ENCODE assay signal across 22 cellular contexts in genomic region chr20:3166913-3167342, GRCh38. TPM values are rescaled to one million over a fixed set of nuclear protein-coding genes. Genes with fewer than 3 reads are reported as not detected.
DNase-seq lines count a peak whose midpoint lies in the region; ATAC-seq, FAIRE-seq and TF ChIP-seq lines count a peak whose summit lies in the region.
"Had no signal": no experiment of that assay in that cellular context is flagged by ENCODE, and none has a peak within 500 bp of the region (broad histone marks: within the 10 kb centered on the region; RNA-seq: fewer than 3 reads in every experiment).

No MANE protein-coding gene starts in this region.

- TF ChIP-seq EP300 in H1 (IDR thresholded peaks at IDR 0.05; ENCODE audit: borderline replicate concordance in 1 of 2, low read depth in 2 of 2, low read length in 2 of 2), result no peak

- H3K4me2 ChIP-seq in H1 (ENCODE audit: insufficient read depth in 1 of 2, low read depth in 2 of 2, low read length in 2 of 2) (peak overlapping the region; percentile 86 to 89; a peak in 3 of 4 replicates), osteoblast (ENCODE audit: insufficient read depth, low read length) (no peak overlapping the region), H9 (ENCODE audit: insufficient read depth, insufficient read length, low read length) (no peak overlapping the region)
- H3K4me2 ChIP-seq: KMS-11, PC-9 had no signal

- H4K5ac ChIP-seq in H1 (ENCODE audit: insufficient read length, low read depth, low read length) (no peak overlapping the region), H9 (ENCODE audit: insufficient read length, low read depth, low read length) (no peak overlapping the region)

- H3K23ac ChIP-seq in H1 (ENCODE audit: insufficient read length) (no peak overlapping the region), H9 (ENCODE audit: insufficient read length, low read depth, low read length) (no peak overlapping the region)

- FAIRE-seq in H1 (lab: Jason Lieb, UNC), result no peak

- POLR2A ChIA-PET in H1 (lab: Charles Lee; ENCODE audit: partially characterized antibody), result interaction anchor here (0.6 to 2.8 kb wide), 5 partner anchors 19 to 676 kb away, joined by 3 to 11 read pairs (median 3); partner anchors contain the start of gene ITPA

- H2BK12ac ChIP-seq in H1 (ENCODE audit: low read depth, low read length) (no peak overlapping the region), H9 (ENCODE audit: insufficient read length, low read depth, low read length) (no peak overlapping the region)

- peaks cover 7 to 24% (median 7%) of the 10 kb centered on the region in 3 experiments; a peak in 6 of 7 replicates for H3K36me3 Mint-ChIP-seq in H9 (ENCODE audit: insufficient read depth in 1 of 3, low read depth in 3 of 3)
- H3K36me3 Mint-ChIP-seq: CD4-positive, CD25-positive, alpha-beta regulatory T cell had no signal

- H3K9ac ChIP-seq in H1 (replicated peaks in 1 of 4; ENCODE audit: extremely low read depth in 1 of 4, low read depth in 3 of 4, low read length in 3 of 4), result no peak overlapping the region
- no peak overlapping the region for H3K9ac ChIP-seq in H9 (ENCODE audit: extremely low read depth, insufficient read length, low read length)
- H3K9ac ChIP-seq: KMS-11 had no signal

- CTCF ChIA-PET in H1 (lab: Charles Lee; ENCODE audit: partially characterized antibody), result interaction anchor here (1.1 to 1.5 kb wide), 4 partner anchors 50 to 73 kb away, joined by 4 to 6 read pairs (median 4); no protein-coding TSS in a partner anchor

- H2BK15ac ChIP-seq in H1 (ENCODE audit: low read length) (no peak overlapping the region), H9 (ENCODE audit: low read depth, low read length) (no peak overlapping the region)

- no peaks in the 10 kb centered on the region for H3K79me2 ChIP-seq in H1 (ENCODE audit: control insufficient read depth in 1 of 2, insufficient read depth in 2 of 2, low read length in 2 of 2)
- no peaks in the 10 kb centered on the region for H3K79me2 ChIP-seq in osteoblast (ENCODE audit: insufficient read depth, low read length)
- H3K79me2 ChIP-seq in H9 (ENCODE audit: insufficient read depth, low read length), result no peaks in the 10 kb centered on the region

- no peaks in the 10 kb centered on the region; the same call in 1 of the 2 replicates for H3K79me1 ChIP-seq in H1 (ENCODE audit: low read depth, low read length)
- no peaks in the 10 kb centered on the region for H3K79me1 ChIP-seq in H9 (ENCODE audit: insufficient read depth, low read depth, low read length, poor library complexity, severe bottlenecking)

- H4K91ac ChIP-seq in H1 (replicated peaks; ENCODE audit: insufficient read length, low read length) (no peak overlapping the region), H9 (ENCODE audit: insufficient read length, low read depth, low read length) (no peak overlapping the region)

- TF ChIP-seq RAD21 in H1 (IDR thresholded peaks at IDR 0.05 in 1 of 2, conservative IDR thresholded peaks at IDR 0.05 in 1 of 2; ENCODE audit: low read depth in 2 of 2, low read length in 2 of 2), result no peak

- no peak overlapping the region for H3T11ph ChIP-seq in H9 (ENCODE audit: low read length)

- H3K27me3 Mint-ChIP-seq in H9 (ENCODE audit: low read depth), result peaks cover 9% of the 10 kb centered on the region

- H3K18ac ChIP-seq in H1 (ENCODE audit: extremely low read depth, low read length) (no peak overlapping the region), H9 (ENCODE audit: insufficient read length, low read depth, low read length) (no peak overlapping the region)

- H2AK5ac ChIP-seq in H1 (ENCODE audit: low read depth, low read length) (no peak overlapping the region), H9 (ENCODE audit: insufficient read length, low read length) (no peak overlapping the region)

- no peak overlapping the region for H2BK120ac ChIP-seq in H1 (replicated peaks; ENCODE audit: low read depth, low read length)
- H2BK120ac ChIP-seq in H9 (ENCODE audit: low read depth, low read length, poor library complexity, severe bottlenecking), result no peak overlapping the region

- no peak overlapping the region for H3K4ac ChIP-seq in H1 (replicated peaks; ENCODE audit: insufficient read length, low read depth, low read length)
- H3K4ac ChIP-seq in H9 (ENCODE audit: low read depth, low read length), result no peak overlapping the region

- 91% methylated on average over 16 of the region's 16 CpGs; no CpG with 5 or more reads in 1 of the 2 experiments for WGBS in H1 (ENCODE audit: extremely low coverage in 1 of 2, insufficient coverage in 1 of 2, insufficient read length in 1 of 2, insufficient replicate concordance in 2 of 2, low coverage in 1 of 2, low lambda C conversion rate in 2 of 2, missing lambda C conversion rate in 1 of 2), 2 experiments
- no CpG with 5 or more reads among the region's 16 CpGs for WGBS in H9 (ENCODE audit: extremely low coverage, insufficient read length, low lambda C conversion rate)

- peak overlapping the region in 1 of 3 experiments; percentile 40; a peak in 1 of 7 replicates for H3K27ac Mint-ChIP-seq in H9
- H3K27ac Mint-ChIP-seq: CD4-positive, CD25-positive, alpha-beta regulatory T cell had no signal

- H3K9me3 Mint-ChIP-seq in H9, result no peaks in the 10 kb centered on the region; a peak in 1 of 5 replicates
- H3K9me3 Mint-ChIP-seq: CD4-positive, CD25-positive, alpha-beta regulatory T cell had no signal

- TF ChIP-seq POLR2A in H1 (IDR thresholded peaks at IDR 0.05; ENCODE audit: control extremely low read depth in 1 of 2, low read depth in 2 of 2, low read length in 2 of 2) (no peak), erythroblast (IDR thresholded peaks at IDR 0.05; ENCODE audit: low read length) (no peak)

- H3K9me3 ChIP-seq in H1 (ENCODE audit: insufficient read depth in 2 of 2, low read depth in 1 of 2, low read length in 1 of 2) (no peaks in the 10 kb centered on the region), osteoblast (ENCODE audit: low read depth, low read length) (no peaks in the 10 kb centered on the region), H9 (ENCODE audit: control insufficient read depth, low read depth, low read length) (no peaks in the 10 kb centered on the region)

- H3K36me3 ChIP-seq in H7 (replicated peaks; ENCODE audit: control insufficient read depth, insufficient read depth, low read length) (no peaks in the 10 kb centered on the region; the same call in 1 of the 2 replicates), H1 (ENCODE audit: control insufficient read depth in 2 of 4, insufficient read depth in 4 of 4, low read length in 3 of 4) (peaks cover 0 to 15% (median 2%) of the 10 kb centered on the region in 4 experiments; a peak in 5 of 8 replicates), osteoblast (ENCODE audit: insufficient read depth, low read length) (no peaks in the 10 kb centered on the region)

- no peak overlapping the region for H2AFZ ChIP-seq in H1 (ENCODE audit: low read length)
- no peak overlapping the region for H2AFZ ChIP-seq in osteoblast (ENCODE audit: low read length)
- no peak overlapping the region for H2AFZ ChIP-seq in H9 (ENCODE audit: low read length)
- H2AFZ ChIP-seq: PC-9 had no signal

- DNase-seq in GM13977 (ENCODE audit: low spot score) (peak; percentile 18), H7 (peak; percentile 40), H1 (ENCODE audit: low read depth in 1 of 2, low spot score in 2 of 2) (no peak), osteoblast (ENCODE audit: insufficient read length, low spot score, missing footprints) (peak; percentile 53), H9 (no peak), erythroblast (lab: John Stamatoyannopoulos, UW) (no peak)
- DNase-seq: CD4-positive, CD25-positive, alpha-beta regulatory T cell; COR-L47; DMS 273 treated with DMSO at 0.1 percent for 48 hours; DMS79 treated with DMSO at 0.1 percent for 48 hours; MV-4-11; NCI-H1105 treated with DMSO at 0.1 percent for 48 hours; NCI-H2029 treated with DMSO at 0.1 percent for 48 hours; NCI-H226; NCI-H510A treated with DMSO at 0.1 percent for 48 hours; NCI-H748 treated with DMSO at 0.1 percent for 48 hours; PC-9; RPMI8226; SHP77 treated with DMSO at 0.1 percent for 48 hours had no signal

- peaks cover 18% of the 10 kb centered on the region; the same call in 1 of the 2 replicates for H3K27me3 ChIP-seq in H7 (ENCODE audit: control insufficient read depth, insufficient read depth, low read length)
- H3K27me3 ChIP-seq in H1 (replicated peaks in 1 of 4; ENCODE audit: control insufficient read depth in 3 of 4, extremely low read depth in 1 of 4, insufficient read depth in 3 of 4, low read length in 3 of 4), result no peaks in the 10 kb centered on the region; a peak in 1 of 7 replicates
- H3K27me3 ChIP-seq in osteoblast (ENCODE audit: insufficient read depth, low read length), result peaks cover 2% of the 10 kb centered on the region
- no peaks in the 10 kb centered on the region for H3K27me3 ChIP-seq in H9 (ENCODE audit: insufficient read depth, low read length)

- in situ Hi-C loops in GM13977 (cut with MboI; ENCODE audit: low pct_unique_long_range_greater_than_20kb, low sequenced_read_pairs, unreplicated experiment), result no loop called here

- H3K23me2 ChIP-seq in H1 (ENCODE audit: low read depth, low read length), result peaks cover 7% of the 10 kb centered on the region; the same call in 1 of the 2 replicates
- H3K23me2 ChIP-seq in H9 (ENCODE audit: insufficient read length, low read depth, low read length, poor library complexity, severe bottlenecking), result peaks cover 9% of the 10 kb centered on the region

- no peak overlapping the region for H3K4me3 Mint-ChIP-seq in H9

- peaks cover 21 to 39% of the 10 kb centered on the region in 2 experiments for H3K4me1 Mint-ChIP-seq in H9

- H2BK20ac ChIP-seq in H1 (ENCODE audit: low read length) (no peak overlapping the region), H9 (ENCODE audit: low read depth, low read length, poor library complexity, severe bottlenecking) (no peak overlapping the region)

- H4K20me1 ChIP-seq in H1 (replicated peaks in 1 of 2; ENCODE audit: control insufficient read depth in 1 of 2, insufficient read depth in 2 of 2, low read length in 2 of 2) (peaks cover 0 to 2% of the 10 kb centered on the region in 2 experiments), osteoblast (ENCODE audit: insufficient read depth, low read length) (no peaks in the 10 kb centered on the region), H9 (ENCODE audit: control insufficient read depth, insufficient read depth, insufficient read length) (no peaks in the 10 kb centered on the region)

- H2BK5ac ChIP-seq in H1 (ENCODE audit: low read depth, low read length) (no peak overlapping the region), H9 (ENCODE audit: insufficient read length, low read length) (no peak overlapping the region)

- no peak overlapping the region for H3K27ac ChIP-seq in H1 (ENCODE audit: low read depth, low read length)
- H3K27ac ChIP-seq in osteoblast (ENCODE audit: low read depth, low read length), result no peak overlapping the region
- no peak overlapping the region for H3K27ac ChIP-seq in H9 (ENCODE audit: insufficient read length, low read depth, low read length)
- H3K27ac ChIP-seq: KMS-11, PC-9, SK-N-MC had no signal

- no peak overlapping the region for H3K14ac ChIP-seq in H1 (ENCODE audit: insufficient read length)
- H3K14ac ChIP-seq in H9 (ENCODE audit: insufficient read depth, low read length), result no peak overlapping the region

- H3K4me3 ChIP-seq in H7 (ENCODE audit: insufficient read depth, low read depth, low read length) (no peak overlapping the region), H1 (ENCODE audit: extremely low read depth in 1 of 4, insufficient read depth in 2 of 4, low read depth in 3 of 4, low read length in 4 of 4) (peak overlapping the region in 1 of 4 experiments; percentile 56; a peak in 1 of 8 replicates), osteoblast (ENCODE audit: insufficient read depth, low read length) (no peak overlapping the region)
- H3K4me3 ChIP-seq: PC-9, SK-N-MC had no signal

- H4K8ac ChIP-seq in H1 (ENCODE audit: extremely low read depth, insufficient read depth, low read length), result peak overlapping the region; percentile 63
- H4K8ac ChIP-seq in H9 (replicated peaks; ENCODE audit: insufficient read length, low read depth, low read length), result no peak overlapping the region

- no peak for ATAC-seq in GM18498 (IDR thresholded peaks at IDR 0.05; ENCODE audit: unreplicated experiment)

- H3K56ac ChIP-seq in H1 (replicated peaks; ENCODE audit: insufficient read length, low read depth, low read length) (no peak overlapping the region), H9 (ENCODE audit: insufficient read length, low read depth, low read length) (no peak overlapping the region)

- H3K4me1 ChIP-seq in H1 (replicated peaks in 1 of 4; ENCODE audit: control insufficient read depth in 3 of 4, insufficient read depth in 4 of 4, low read length in 3 of 4) (peaks cover 5 to 24% (median 19%) of the 10 kb centered on the region in 4 experiments), osteoblast (ENCODE audit: insufficient read depth, low read length) (no peaks in the 10 kb centered on the region), H9 (ENCODE audit: insufficient read depth, low read length) (no peaks in the 10 kb centered on the region; the same call in 1 of the 2 replicates)

- TF ChIP-seq CTCF in GM13977 (IDR thresholded peaks at IDR 0.05; ENCODE audit: extremely low read depth, insufficient read depth, missing control alignments) (no peak), H1 (IDR thresholded peaks at IDR 0.05; ENCODE audit: control extremely low read depth in 1 of 3, insufficient read depth in 1 of 3, low read depth in 1 of 3, low read length in 3 of 3) (no peak), osteoblast (IDR thresholded peaks at IDR 0.05; ENCODE audit: extremely low read depth, low read depth, low read length) (no peak), H9 (conservative IDR thresholded peaks at IDR 0.05) (no peak)

RNA-seq across cellular contexts. Expression of gene LZTS3, which starts 6.4 kb away (rescaled TPM):
- total RNA-seq in H7 (2014; rRNA removed; shearing (Covaris generic)), result 10.2 and 11.0 TPM in 2 replicates
- 31.8 and 33.3 TPM in 2 replicates for total RNA-seq in H1 (2021; fragmentation: NEBNext Ultra II Directional; extraction: Animal tissue kit (Norgen Biotek cat#: 25700))
- polyA plus RNA-seq in H1 (2011; rRNA removed), result 33.5 and 54.4 TPM in 2 replicates
- 46.5 TPM for polyA plus RNA-seq in H1 (2011; cell fraction: cytosol; rRNA removed)
- polyA plus RNA-seq in H1 (2011; cell fraction: nucleus; rRNA removed), result 189 TPM
- polyA plus RNA-seq in H1 (2012, experiment 1 of 2), result 21.7 to 35.2 TPM (median 31.4 TPM) in 4 replicates
- polyA plus RNA-seq in H1 (2012, experiment 2 of 2), result 24.7 TPM
- 19.8 TPM for polyA plus RNA-seq in H1 (2013, experiment 1 of 2)
- polyA plus RNA-seq in H1 (2013, experiment 2 of 2), result 17.5 TPM
- 21.1 and 26.4 TPM in 2 replicates for polyA minus RNA-seq in H1 (2011; rRNA and poly(A)+ RNA removed)
- 24.1 TPM for polyA minus RNA-seq in H1 (2011; cell fraction: cytosol; rRNA and poly(A)+ RNA removed)
- polyA minus RNA-seq in H1 (2011; cell fraction: nucleus; rRNA and poly(A)+ RNA removed), result 31.4 TPM
- total RNA-seq in osteoblast (2.4 and 3.6 TPM in 2 replicates), H9 (2021) (19.2 and 20.8 TPM in 2 replicates)

RNA-seq across cellular contexts. Expression of gene FASTKD5, which starts 7.3 kb away (rescaled TPM):
- total RNA-seq in H7 (2014; rRNA removed; shearing (Covaris generic)), result 20.4 and 22.0 TPM in 2 replicates
- 21.3 and 25.9 TPM in 2 replicates for total RNA-seq in H1 (2021; fragmentation: NEBNext Ultra II Directional; extraction: Animal tissue kit (Norgen Biotek cat#: 25700))
- polyA plus RNA-seq in H1 (2011; rRNA removed), result 8.9 and 12.0 TPM in 2 replicates
- 15.7 TPM for polyA plus RNA-seq in H1 (2011; cell fraction: cytosol; rRNA removed)
- 9.0 TPM for polyA plus RNA-seq in H1 (2011; cell fraction: nucleus; rRNA removed)
- polyA plus RNA-seq in H1 (2012, experiment 1 of 2), result 14.5 to 21.7 TPM (median 17.9 TPM) in 4 replicates
- 3.8 TPM for polyA plus RNA-seq in H1 (2012, experiment 2 of 2)
- 15.4 TPM for polyA plus RNA-seq in H1 (2013, experiment 1 of 2)
- 14.8 TPM for polyA plus RNA-seq in H1 (2013, experiment 2 of 2)
- 28.2 and 34.7 TPM in 2 replicates for polyA minus RNA-seq in H1 (2011; rRNA and poly(A)+ RNA removed)
- polyA minus RNA-seq in H1 (2011; cell fraction: cytosol; rRNA and poly(A)+ RNA removed), result 12.4 TPM
- 15.7 TPM for polyA minus RNA-seq in H1 (2011; cell fraction: nucleus; rRNA and poly(A)+ RNA removed)
- total RNA-seq in osteoblast, result 8.3 and 9.4 TPM in 2 replicates
- 25.0 and 27.1 TPM in 2 replicates for total RNA-seq in H9 (2021)

RNA-seq across cellular contexts. Expression of gene UBOX5, which starts 7.3 kb away (rescaled TPM):
- 6.4 and 6.9 TPM in 2 replicates for total RNA-seq in H7 (2014; rRNA removed; shearing (Covaris generic))
- 4.2 and 4.9 TPM in 2 replicates for total RNA-seq in H1 (2021; fragmentation: NEBNext Ultra II Directional; extraction: Animal tissue kit (Norgen Biotek cat#: 25700))
- 4.0 and 5.2 TPM in 2 replicates for polyA plus RNA-seq in H1 (2011; rRNA removed)
- 3.8 TPM for polyA plus RNA-seq in H1 (2011; cell fraction: cytosol; rRNA removed)
- polyA plus RNA-seq in H1 (2011; cell fraction: nucleus; rRNA removed), result 5.2 TPM
- polyA plus RNA-seq in H1 (2012, experiment 1 of 2), result 3.2 to 3.9 TPM (median 3.6 TPM) in 4 replicates
- 4.6 TPM for polyA plus RNA-seq in H1 (2012, experiment 2 of 2)
- 2.6 TPM for polyA plus RNA-seq in H1 (2013, experiment 1 of 2)
- 2.3 TPM for polyA plus RNA-seq in H1 (2013, experiment 2 of 2)
- polyA minus RNA-seq in H1 (2011; rRNA and poly(A)+ RNA removed), result 5.7 and 7.4 TPM in 2 replicates
- 3.6 TPM for polyA minus RNA-seq in H1 (2011; cell fraction: cytosol; rRNA and poly(A)+ RNA removed)
- 4.1 TPM for polyA minus RNA-seq in H1 (2011; cell fraction: nucleus; rRNA and poly(A)+ RNA removed)
- total RNA-seq in osteoblast (4.1 and 4.3 TPM in 2 replicates), H9 (2021) (4.5 and 4.6 TPM in 2 replicates)

RNA-seq across cellular contexts. Expression of gene DDRGK1, which starts 37.6 kb away (rescaled TPM):
- 38.5 and 46.5 TPM in 2 replicates for total RNA-seq in H7 (2014; rRNA removed; shearing (Covaris generic))
- 42.0 and 43.8 TPM in 2 replicates for total RNA-seq in H1 (2021; fragmentation: NEBNext Ultra II Directional; extraction: Animal tissue kit (Norgen Biotek cat#: 25700))
- polyA plus RNA-seq in H1 (2011; rRNA removed), result 29.4 and 31.2 TPM in 2 replicates
- 51.1 TPM for polyA plus RNA-seq in H1 (2011; cell fraction: cytosol; rRNA removed)
- 35.3 TPM for polyA plus RNA-seq in H1 (2011; cell fraction: nucleus; rRNA removed)
- polyA plus RNA-seq in H1 (2012, experiment 1 of 2), result 37.0 to 47.9 TPM (median 45.6 TPM) in 4 replicates
- 29.9 TPM for polyA plus RNA-seq in H1 (2012, experiment 2 of 2)
- polyA plus RNA-seq in H1 (2013, experiment 1 of 2), result 48.3 TPM
- 56.7 TPM for polyA plus RNA-seq in H1 (2013, experiment 2 of 2)
- 11.3 and 15.2 TPM in 2 replicates for polyA minus RNA-seq in H1 (2011; rRNA and poly(A)+ RNA removed)
- polyA minus RNA-seq in H1 (2011; cell fraction: cytosol; rRNA and poly(A)+ RNA removed), result 16.9 TPM
- 12.4 TPM for polyA minus RNA-seq in H1 (2011; cell fraction: nucleus; rRNA and poly(A)+ RNA removed)
- total RNA-seq in osteoblast (25.9 and 26.8 TPM in 2 replicates), H9 (2021) (56.2 and 58.1 TPM in 2 replicates)

RNA-seq across cellular contexts. Expression of gene ITPA, which starts 42.4 kb away (rescaled TPM):
- 140 and 147 TPM in 2 replicates for total RNA-seq in H7 (2014; rRNA removed; shearing (Covaris generic))
- 80.9 and 94.0 TPM in 2 replicates for total RNA-seq in H1 (2021; fragmentation: NEBNext Ultra II Directional; extraction: Animal tissue kit (Norgen Biotek cat#: 25700))
- polyA plus RNA-seq in H1 (2011; rRNA removed), result 88.2 and 90.3 TPM in 2 replicates
- polyA plus RNA-seq in H1 (2011; cell fraction: cytosol; rRNA removed), result 76.8 TPM
- polyA plus RNA-seq in H1 (2011; cell fraction: nucleus; rRNA removed), result 68.8 TPM
- 78.5 to 95.4 TPM (median 90.5 TPM) in 4 replicates for polyA plus RNA-seq in H1 (2012, experiment 1 of 2)
- 85.8 TPM for polyA plus RNA-seq in H1 (2012, experiment 2 of 2)
- polyA plus RNA-seq in H1 (2013, experiment 1 of 2), result 73.6 TPM
- 72.9 TPM for polyA plus RNA-seq in H1 (2013, experiment 2 of 2)
- 14.7 and 15.6 TPM in 2 replicates for polyA minus RNA-seq in H1 (2011; rRNA and poly(A)+ RNA removed)
- polyA minus RNA-seq in H1 (2011; cell fraction: cytosol; rRNA and poly(A)+ RNA removed), result 22.7 TPM
- polyA minus RNA-seq in H1 (2011; cell fraction: nucleus; rRNA and poly(A)+ RNA removed), result 13.9 TPM
- total RNA-seq in osteoblast (29.8 and 34.0 TPM in 2 replicates), H9 (2021) (70.2 and 74.5 TPM in 2 replicates)

Comparison
In these comparisons a context has a peak if more than half of its experiments do, and no peak if none do; other contexts are left out.
1. DNase-seq: peak in GM13977 (single experiment), H7 (single experiment) and osteoblast (single experiment); none in H1 (0 of 2), H9 (single experiment) and erythroblast (0 of 2).
2. H3K4me2 ChIP-seq: peak in H1 (2 of 2); none in osteoblast (single experiment) and H9 (single experiment).